ENCODE assay signal across 8 cellular contexts in the genomic region with DNA sequence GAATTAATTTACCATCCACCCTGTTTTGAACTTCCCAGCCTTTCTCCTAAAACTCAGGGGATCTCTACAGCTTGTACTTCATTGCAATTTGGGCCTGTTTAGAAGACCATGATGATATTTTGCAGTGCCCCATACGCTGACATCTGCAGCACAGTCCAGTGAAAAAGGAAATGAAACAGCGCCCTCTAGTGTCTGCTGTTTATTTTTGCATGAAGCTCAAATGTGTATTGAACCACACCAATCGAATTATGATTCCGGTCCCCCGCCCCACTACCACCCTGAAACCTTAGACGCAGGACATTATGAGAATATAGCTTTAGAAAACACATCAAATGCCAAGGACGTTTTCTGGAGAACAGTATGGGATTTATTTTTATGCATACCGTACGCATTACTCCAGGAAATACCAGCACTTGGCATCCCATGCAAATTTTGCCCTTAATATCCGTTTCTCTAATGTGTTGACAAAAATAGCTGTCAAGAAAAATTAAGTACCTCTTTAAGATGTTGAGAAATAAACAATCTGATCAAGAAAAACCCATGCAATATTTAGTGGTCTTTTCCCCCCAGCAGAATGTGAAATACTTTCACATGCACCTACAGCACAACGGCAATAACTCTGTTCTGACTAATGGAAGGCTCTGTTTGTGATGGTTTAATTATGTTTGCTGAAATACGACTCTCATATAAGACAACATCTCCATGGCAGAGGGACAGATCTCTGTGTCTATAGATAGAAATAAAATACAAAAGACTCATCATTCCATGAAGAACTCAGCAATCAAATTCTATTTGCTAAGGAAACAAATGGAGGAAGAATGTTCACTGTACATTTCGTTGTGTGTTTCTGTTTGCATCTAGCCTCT.
DNase-seq lines count a peak whose midpoint lies in the region; ATAC-seq, FAIRE-seq and TF ChIP-seq lines count a peak whose summit lies in the region.

No MANE protein-coding gene starts in this region.

- TF ChIP-seq CTCF in AG04449 (IDR thresholded peaks at IDR 0.05; ENCODE audit: insufficient read depth, low read length, missing control alignments): peak; percentile 62
- peak; percentile 92 for TF ChIP-seq CTCF in progenitor cell of endocrine pancreas (IDR thresholded peaks at IDR 0.05; ENCODE audit: unreplicated experiment)

- TF ChIP-seq EP300 in Ishikawa (IDR thresholded peaks at IDR 0.05; ENCODE audit: borderline replicate concordance): no peak

- H3K4me3 ChIP-seq in AG04449 (ENCODE audit: low read depth, low read length): no peak overlapping the region

- peak; percentile 82 for TF ChIP-seq RAD21 in Ishikawa (IDR thresholded peaks at IDR 0.05; ENCODE audit: low read depth)

- peaks cover 5% of the 10 kb centered on the region for H3K27me3 Mint-ChIP-seq in progenitor cell of endocrine pancreas

- no peaks in the 10 kb centered on the region for H3K36me3 Mint-ChIP-seq in progenitor cell of endocrine pancreas (ENCODE audit: insufficient read depth)

- POLR2A ChIA-PET in AG04449 (lab: Yijun Ruan, JAX): no interaction called here

- CTCF ChIA-PET in AG04449 (lab: Yijun Ruan, JAX): interaction anchor here (0.6 to 3.1 kb wide), 45 partner anchors 7 to 1256 kb away, joined by 3 to 31 read pairs (median 4); partner anchors contain the start of genes GRIK4 and SORL1

- DNase-seq in AG04449 (ENCODE audit: low read depth, low spot score) (peak; percentile 10), RCC 7860 (ENCODE audit: low spot score) (peak; percentile 17), globus pallidus (ENCODE audit: low spot score) (peak; percentile 60), progenitor cell of endocrine pancreas (ENCODE audit: low spot score, unreplicated experiment) (peak; percentile 41)
- DNase-seq in activated effector memory CD4-positive, alpha-beta T cell treated with anti-CD3 and anti-CD28 coated beads, Interleukin-2, amount 50 U/mL, for 16 hours: peak; percentile 70

- peaks cover 3% of the 10 kb centered on the region for H3K4me1 Mint-ChIP-seq in progenitor cell of endocrine pancreas (ENCODE audit: low read depth)

- peak; percentile 55 for ATAC-seq in GM18502 (IDR thresholded peaks at IDR 0.05; ENCODE audit: poor library complexity, unreplicated experiment)
- no peak for ATAC-seq in HG03045 (IDR thresholded peaks at IDR 0.05; ENCODE audit: unreplicated experiment)

- no peak overlapping the region for H3K4me3 Mint-ChIP-seq in progenitor cell of endocrine pancreas (ENCODE audit: low read depth)

- no peaks in the 10 kb centered on the region for H3K9me3 Mint-ChIP-seq in progenitor cell of endocrine pancreas (ENCODE audit: low read depth)

- H3K27ac Mint-ChIP-seq in progenitor cell of endocrine pancreas: no peak overlapping the region

- FAIRE-seq in RCC 7860 (lab: Jason Lieb, UNC): no peak

TF ChIP-seq in Ishikawa, 13 proteins besides CTCF, POLR2A, EP300 and RAD21:
- TF ChIP-seq, protein P1, sequence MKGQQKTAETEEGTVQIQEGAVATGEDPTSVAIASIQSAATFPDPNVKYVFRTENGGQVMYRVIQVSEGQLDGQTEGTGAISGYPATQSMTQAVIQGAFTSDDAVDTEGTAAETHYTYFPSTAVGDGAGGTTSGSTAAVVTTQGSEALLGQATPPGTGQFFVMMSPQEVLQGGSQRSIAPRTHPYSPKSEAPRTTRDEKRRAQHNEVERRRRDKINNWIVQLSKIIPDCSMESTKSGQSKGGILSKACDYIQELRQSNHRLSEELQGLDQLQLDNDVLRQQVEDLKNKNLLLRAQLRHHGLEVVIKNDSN (IDR thresholded peaks at IDR 0.05): no peak
- no peak for TF ChIP-seq EGR1 (IDR thresholded peaks at IDR 0.05)
- TF ChIP-seq TEAD4 (IDR thresholded peaks at IDR 0.05): no peak
- TF ChIP-seq NFIC (IDR thresholded peaks at IDR 0.05): no peak
- no peak for TF ChIP-seq YY1 (IDR thresholded peaks at IDR 0.05; ENCODE audit: low read depth)
- no peak for TF ChIP-seq ZBTB7A (IDR thresholded peaks at IDR 0.05; ENCODE audit: low read depth)
- TF ChIP-seq FOXM1 (IDR thresholded peaks at IDR 0.05; ENCODE audit: borderline replicate concordance, low read depth): no peak
- TF ChIP-seq, protein P2, sequence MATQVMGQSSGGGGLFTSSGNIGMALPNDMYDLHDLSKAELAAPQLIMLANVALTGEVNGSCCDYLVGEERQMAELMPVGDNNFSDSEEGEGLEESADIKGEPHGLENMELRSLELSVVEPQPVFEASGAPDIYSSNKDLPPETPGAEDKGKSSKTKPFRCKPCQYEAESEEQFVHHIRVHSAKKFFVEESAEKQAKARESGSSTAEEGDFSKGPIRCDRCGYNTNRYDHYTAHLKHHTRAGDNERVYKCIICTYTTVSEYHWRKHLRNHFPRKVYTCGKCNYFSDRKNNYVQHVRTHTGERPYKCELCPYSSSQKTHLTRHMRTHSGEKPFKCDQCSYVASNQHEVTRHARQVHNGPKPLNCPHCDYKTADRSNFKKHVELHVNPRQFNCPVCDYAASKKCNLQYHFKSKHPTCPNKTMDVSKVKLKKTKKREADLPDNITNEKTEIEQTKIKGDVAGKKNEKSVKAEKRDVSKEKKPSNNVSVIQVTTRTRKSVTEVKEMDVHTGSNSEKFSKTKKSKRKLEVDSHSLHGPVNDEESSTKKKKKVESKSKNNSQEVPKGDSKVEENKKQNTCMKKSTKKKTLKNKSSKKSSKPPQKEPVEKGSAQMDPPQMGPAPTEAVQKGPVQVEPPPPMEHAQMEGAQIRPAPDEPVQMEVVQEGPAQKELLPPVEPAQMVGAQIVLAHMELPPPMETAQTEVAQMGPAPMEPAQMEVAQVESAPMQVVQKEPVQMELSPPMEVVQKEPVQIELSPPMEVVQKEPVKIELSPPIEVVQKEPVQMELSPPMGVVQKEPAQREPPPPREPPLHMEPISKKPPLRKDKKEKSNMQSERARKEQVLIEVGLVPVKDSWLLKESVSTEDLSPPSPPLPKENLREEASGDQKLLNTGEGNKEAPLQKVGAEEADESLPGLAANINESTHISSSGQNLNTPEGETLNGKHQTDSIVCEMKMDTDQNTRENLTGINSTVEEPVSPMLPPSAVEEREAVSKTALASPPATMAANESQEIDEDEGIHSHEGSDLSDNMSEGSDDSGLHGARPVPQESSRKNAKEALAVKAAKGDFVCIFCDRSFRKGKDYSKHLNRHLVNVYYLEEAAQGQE (IDR thresholded peaks at IDR 0.05; ENCODE audit: low read depth): no peak
- TF ChIP-seq TCF12 (IDR thresholded peaks at IDR 0.05; ENCODE audit: low read depth): no peak
- TF ChIP-seq CEBPB (IDR thresholded peaks at IDR 0.05): no peak
- TF ChIP-seq TAF1 (IDR thresholded peaks at IDR 0.05; ENCODE audit: low read depth): no peak
- TF ChIP-seq MAX (IDR thresholded peaks at IDR 0.05): no peak
- no peak for TF ChIP-seq CREB1 (IDR thresholded peaks at IDR 0.05; ENCODE audit: low read depth)

Comparison
In these comparisons a context has a peak if more than half of its experiments do, and no peak if none do; other contexts are left out.
1. DNase-seq: peak in every context shown above with its lines; median percentile 70 in activated effector memory CD4-positive, alpha-beta T cell treated with anti-CD3 and anti-CD28 coated beads, Interleukin-2, amount 50 U/mL, for 16 hours; 60 in globus pallidus; 41 in progenitor cell of endocrine pancreas; 17 in RCC 7860; 10 in AG04449.